ENCODE assay signal across 1 cellular context in the genomic region with DNA sequence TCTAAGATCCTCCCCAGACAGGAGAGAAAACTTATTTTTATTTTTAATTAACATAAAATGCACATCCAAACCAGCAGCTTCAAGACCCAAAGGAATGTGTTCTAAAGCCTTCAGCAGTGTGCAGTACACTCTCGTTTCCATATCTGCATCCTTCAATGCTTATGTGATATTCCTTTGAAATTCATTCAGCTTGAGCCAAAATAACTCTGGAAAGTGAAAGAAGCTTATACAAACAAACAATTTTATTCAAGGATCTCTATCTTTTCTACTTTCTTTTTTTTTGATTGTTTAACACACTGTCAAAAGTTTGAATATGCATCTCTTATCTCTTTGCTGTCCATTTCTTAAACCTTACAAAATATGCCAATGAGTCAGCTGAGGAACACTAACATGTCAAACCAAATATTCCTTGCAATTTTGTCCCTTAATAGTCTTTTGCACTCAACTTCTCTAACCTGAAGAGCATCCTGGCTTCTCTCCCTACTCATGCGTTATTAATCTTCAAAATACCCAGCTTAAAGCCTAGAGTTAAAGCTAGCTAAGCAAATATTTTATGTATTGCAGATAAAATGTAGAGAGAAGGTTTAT.
TF ChIP-seq lines count a peak whose summit lies in the region.

No MANE protein-coding gene starts in this region.

TF ChIP-seq in HCT116, 20 proteins besides CTCF, POLR2A, EP300 and RAD21:
- TF ChIP-seq, protein P1, sequence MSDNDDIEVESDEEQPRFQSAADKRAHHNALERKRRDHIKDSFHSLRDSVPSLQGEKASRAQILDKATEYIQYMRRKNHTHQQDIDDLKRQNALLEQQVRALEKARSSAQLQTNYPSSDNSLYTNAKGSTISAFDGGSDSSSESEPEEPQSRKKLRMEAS (IDR thresholded peaks at IDR 0.05), result no peak
- TF ChIP-seq FOSL1 (IDR thresholded peaks at IDR 0.05; ENCODE audit: low read depth) (no peak), SP1 (IDR thresholded peaks at IDR 0.05; ENCODE audit: low read depth) (no peak), EZH2 (IDR thresholded peaks at IDR 0.05) (no peak), EZH2phosphoT487 (IDR thresholded peaks at IDR 0.05; ENCODE audit: borderline replicate concordance) (no peak), EGR1 (IDR thresholded peaks at IDR 0.05; ENCODE audit: low read depth) (no peak), POLR2AphosphoS5 (IDR thresholded peaks at IDR 0.05; ENCODE audit: low read depth, low read length) (no peak), ZNF274 (IDR thresholded peaks at IDR 0.05; ENCODE audit: low read depth, low read length) (no peak), SRF (IDR thresholded peaks at IDR 0.05; ENCODE audit: low read depth) (no peak), CBX3 (IDR thresholded peaks at IDR 0.05; ENCODE audit: low read depth) (no peak), TCF7L2 (IDR thresholded peaks at IDR 0.05; ENCODE audit: borderline replicate concordance, extremely low read depth, insufficient read depth, insufficient read length) (no peak), ZFX (IDR thresholded peaks at IDR 0.05) (no peak), YY1 (IDR thresholded peaks at IDR 0.05; ENCODE audit: extremely low read depth, insufficient replicate concordance, low read depth, low read length) (no peak)
- TF ChIP-seq, protein P2, sequence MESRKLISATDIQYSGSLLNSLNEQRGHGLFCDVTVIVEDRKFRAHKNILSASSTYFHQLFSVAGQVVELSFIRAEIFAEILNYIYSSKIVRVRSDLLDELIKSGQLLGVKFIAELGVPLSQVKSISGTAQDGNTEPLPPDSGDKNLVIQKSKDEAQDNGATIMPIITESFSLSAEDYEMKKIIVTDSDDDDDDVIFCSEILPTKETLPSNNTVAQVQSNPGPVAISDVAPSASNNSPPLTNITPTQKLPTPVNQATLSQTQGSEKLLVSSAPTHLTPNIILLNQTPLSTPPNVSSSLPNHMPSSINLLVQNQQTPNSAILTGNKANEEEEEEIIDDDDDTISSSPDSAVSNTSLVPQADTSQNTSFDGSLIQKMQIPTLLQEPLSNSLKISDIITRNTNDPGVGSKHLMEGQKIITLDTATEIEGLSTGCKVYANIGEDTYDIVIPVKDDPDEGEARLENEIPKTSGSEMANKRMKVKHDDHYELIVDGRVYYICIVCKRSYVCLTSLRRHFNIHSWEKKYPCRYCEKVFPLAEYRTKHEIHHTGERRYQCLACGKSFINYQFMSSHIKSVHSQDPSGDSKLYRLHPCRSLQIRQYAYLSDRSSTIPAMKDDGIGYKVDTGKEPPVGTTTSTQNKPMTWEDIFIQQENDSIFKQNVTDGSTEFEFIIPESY (IDR thresholded peaks at IDR 0.05; ENCODE audit: extremely low read depth, insufficient replicate concordance, low read length), result no peak
